18 cellular contexts compared by ENCODE assay signal in genomic region chrX:113747274-113747973, GRCh38.
DNase-seq lines count a peak whose midpoint lies in the region; ATAC-seq and TF ChIP-seq lines count a peak whose summit lies in the region.
"Had no signal": no experiment of that assay in that cellular context is flagged by ENCODE, and none has a peak within 500 bp of the region (broad histone marks: within the 10 kb centered on the region; RNA-seq: fewer than 3 reads in every experiment).

No MANE protein-coding gene starts in this region.

- peak overlapping the region; percentile 53 for H3K27ac Mint-ChIP-seq in stimulated activated naive B cell treated with anti-CD40 and anti-IgM and Interleukin-4, amounts not matched to agents 10 μg/mL and 1 μg/mL and 100 μg/mL, for 72 hours
- H3K27ac Mint-ChIP-seq: activated naive CD8-positive, alpha-beta T cell treated with anti-CD3 and anti-CD28 coated beads, Interleukin-2, amount 50 U/mL, for 24 hours; CD8-positive, alpha-beta memory T cell had no signal

- no peak for TF ChIP-seq EP300 in sigmoid colon (IDR thresholded peaks at IDR 0.05)

- ATAC-seq in GM19372 (IDR thresholded peaks at IDR 0.05; ENCODE audit: low read depth, unreplicated experiment) (peak; percentile 54), HG02763 (IDR thresholded peaks at IDR 0.05; ENCODE audit: unreplicated experiment) (peak; percentile 47), HG03520 (IDR thresholded peaks at IDR 0.05; ENCODE audit: unreplicated experiment) (peak; percentile 53)
- ATAC-seq in stimulated activated naive B cell treated with anti-CD40 and anti-IgM and Interleukin-4, amounts not matched to agents 10 μg/mL and 1 μg/mL and 100 μg/mL, for 72 hours (replicated peaks): peak; percentile 40 to 50
- ATAC-seq: activated naive CD8-positive, alpha-beta T cell treated with anti-CD3 and anti-CD28 coated beads, Interleukin-2, amount 50 U/mL, for 24 hours had no signal

- H3K4me1 Mint-ChIP-seq in stimulated activated naive B cell treated with anti-CD40 and anti-IgM and Interleukin-4, amounts not matched to agents 10 μg/mL and 1 μg/mL and 100 μg/mL, for 72 hours: peaks cover 27 to 35% of the 10 kb centered on the region in 2 donors
- H3K4me1 Mint-ChIP-seq: CD8-positive, alpha-beta memory T cell had no signal

- H3K9me3 ChIP-seq in sigmoid colon: no peaks in the 10 kb centered on the region
- H3K9me3 ChIP-seq: thoracic aorta had no signal

- H3K36me3 Mint-ChIP-seq in stimulated activated naive B cell treated with anti-CD40 and anti-IgM and Interleukin-4, amounts not matched to agents 10 μg/mL and 1 μg/mL and 100 μg/mL, for 72 hours: peaks cover 7 to 10% of the 10 kb centered on the region in 2 donors
- H3K36me3 Mint-ChIP-seq: CD8-positive, alpha-beta memory T cell had no signal

- H3K4me3 Mint-ChIP-seq in stimulated activated naive B cell treated with anti-CD40 and anti-IgM and Interleukin-4, amounts not matched to agents 10 μg/mL and 1 μg/mL and 100 μg/mL, for 72 hours: peak overlapping the region in 1 of 2 donors; percentile 16
- H3K4me3 Mint-ChIP-seq: activated naive CD8-positive, alpha-beta T cell treated with anti-CD3 and anti-CD28 coated beads, Interleukin-2, amount 50 U/mL, for 24 hours; CD8-positive, alpha-beta memory T cell had no signal

- no peak overlapping the region for H3K27ac ChIP-seq in sigmoid colon
- H3K27ac ChIP-seq: thoracic aorta, WERI-Rb-1 had no signal

- no peak for TF ChIP-seq CTCF in sigmoid colon (IDR thresholded peaks at IDR 0.05)

- no peaks in the 10 kb centered on the region for H3K4me1 ChIP-seq in sigmoid colon

- no peak for TF ChIP-seq POLR2A in sigmoid colon (IDR thresholded peaks at IDR 0.05)

- no peaks in the 10 kb centered on the region for H3K27me3 ChIP-seq in sigmoid colon

- no peak overlapping the region for H3K4me3 ChIP-seq in sigmoid colon
- H3K4me3 ChIP-seq: thoracic aorta had no signal

- H3K36me3 ChIP-seq in sigmoid colon: no peaks in the 10 kb centered on the region
- H3K36me3 ChIP-seq: thoracic aorta, WERI-Rb-1 had no signal

- intact Hi-C loops in sigmoid colon (cut with DNase I): no loop called here

- DNase-seq in stimulated activated naive B cell treated with anti-CD40 and anti-IgM and Interleukin-4, amounts not matched to agents 10 μg/mL and 1 μg/mL and 100 μg/mL, for 72 hours: no peak
- DNase-seq in ecto neural progenitor cell (ENCODE audit: low spot score) (no peak), RPMI8226 (no peak), sigmoid colon (no peak)
- DNase-seq: activated CD8-positive, alpha-beta memory T cell treated with anti-CD3 and anti-CD28 coated beads, Interleukin-2, amount 50 U/mL, for 48 hours; activated naive CD8-positive, alpha-beta T cell treated with anti-CD3 and anti-CD28 coated beads, Interleukin-2, amount 50 U/mL, for 24 hours; CD8-positive, alpha-beta memory T cell; GF-D8; KG1; NCI-H1930; occipital lobe; SHP77 treated with DMSO at 0.1 percent for 48 hours; small intestine; WERI-Rb-1 had no signal

- WGBS in sigmoid colon, 2 donors: 46 to 88% methylated on average over 1 of the region's 1 CpG

- H3K27me3 Mint-ChIP-seq in stimulated activated naive B cell treated with anti-CD40 and anti-IgM and Interleukin-4, amounts not matched to agents 10 μg/mL and 1 μg/mL and 100 μg/mL, for 72 hours: no peaks in the 10 kb centered on the region
- H3K27me3 Mint-ChIP-seq: activated naive CD8-positive, alpha-beta T cell treated with anti-CD3 and anti-CD28 coated beads, Interleukin-2, amount 50 U/mL, for 24 hours; CD8-positive, alpha-beta memory T cell had no signal

- peaks cover 7 to 9% of the 10 kb centered on the region in 2 donors for H3K9me3 Mint-ChIP-seq in stimulated activated naive B cell treated with anti-CD40 and anti-IgM and Interleukin-4, amounts not matched to agents 10 μg/mL and 1 μg/mL and 100 μg/mL, for 72 hours
- H3K9me3 Mint-ChIP-seq: activated naive CD8-positive, alpha-beta T cell treated with anti-CD3 and anti-CD28 coated beads, Interleukin-2, amount 50 U/mL, for 24 hours had no signal
